Comparison of ENCODE assay signal across 20 cellular contexts in genomic region chr10:76308946-76309529, GRCh38.
A peak's percentile ranks its signal among the peaks of the same experiment; 100 is the strongest.
DNase-seq lines count a peak whose midpoint lies in the region; TF ChIP-seq lines count a peak whose summit lies in the region.
"Had no signal": no experiment of that assay in that cellular context is flagged by ENCODE, and none has a peak within 500 bp of the region (broad histone marks: within the 10 kb centered on the region; RNA-seq: fewer than 3 reads in every experiment).

No MANE protein-coding gene starts in this region.

- H3K4me2 ChIP-seq in osteoblast (ENCODE audit: insufficient read depth, low read length) (no peak overlapping the region), MM.1S (ENCODE audit: low read depth, low read length) (no peak overlapping the region)
- H3K4me2 ChIP-seq: PC-9 had no signal

- BruUV-seq in A673 (replicated peaks; lab: Mats Ljungman, UMichigan), result no TSS peak

- peaks cover 46% of the 10 kb centered on the region for H3K4me1 Mint-ChIP-seq in chondrocyte (ENCODE audit: low read depth)
- no peaks in the 10 kb centered on the region for H3K4me1 Mint-ChIP-seq in activated naive CD8-positive, alpha-beta T cell treated with anti-CD3 and anti-CD28 coated beads for 36 hours
- H3K4me1 Mint-ChIP-seq: IgD-negative memory B cell; memory B cell; stimulated activated memory B cell treated with anti-CD40 and anti-IgM and Interleukin-4, amounts not matched to agents 10 μg/mL and 1 μg/mL and 100 μg/mL, for 72 hours had no signal

- H3K4me1 ChIP-seq in A673 (ENCODE audit: insufficient read depth, low read length, poor library complexity, severe bottlenecking), result peaks cover 18% of the 10 kb centered on the region
- H3K4me1 ChIP-seq in osteoblast (ENCODE audit: insufficient read depth, low read length), result peaks cover 34% of the 10 kb centered on the region
- no peaks in the 10 kb centered on the region for H3K4me1 ChIP-seq in MM.1S (ENCODE audit: low read length)

- peak overlapping the region; percentile 8 for H3K4me3 ChIP-seq in A673 (ENCODE audit: low read depth, low read length, poor library complexity, severe bottlenecking)
- no peak overlapping the region for H3K4me3 ChIP-seq in osteoblast (ENCODE audit: insufficient read depth, low read length)
- no peak overlapping the region for H3K4me3 ChIP-seq in MM.1S (ENCODE audit: low read length)
- H3K4me3 ChIP-seq: adrenal gland, PC-9 had no signal

- H2AFZ ChIP-seq in osteoblast (ENCODE audit: low read length) (no peak overlapping the region), MM.1S (ENCODE audit: low read length) (no peak overlapping the region)
- H2AFZ ChIP-seq: PC-9 had no signal

- intact Hi-C loops in A673 (cut with micrococcal nuclease; ENCODE audit: unreplicated experiment), result loop anchor here (10.0 kb wide), 1 partner anchor 806 kb away; no protein-coding TSS in a partner anchor

- H4K20me1 ChIP-seq in osteoblast (ENCODE audit: insufficient read depth, low read length) (no peaks in the 10 kb centered on the region), MM.1S (ENCODE audit: insufficient read depth, low read length) (no peaks in the 10 kb centered on the region)

- H3F3A ChIP-seq in MM.1S (ENCODE audit: insufficient read depth, low read length), result no peaks in the 10 kb centered on the region

- no peak for TF ChIP-seq CTCF in A673 (conservative IDR thresholded peaks at IDR 0.05; ENCODE audit: low read depth, low read length)
- no peak for TF ChIP-seq CTCF in chondrocyte (IDR thresholded peaks at IDR 0.05)
- TF ChIP-seq CTCF in osteoblast (IDR thresholded peaks at IDR 0.05; ENCODE audit: extremely low read depth, low read depth, low read length), result no peak
- TF ChIP-seq CTCF in MM.1S (IDR thresholded peaks at IDR 0.05; ENCODE audit: low read length), result no peak

- no peaks in the 10 kb centered on the region for H3K36me3 Mint-ChIP-seq in chondrocyte (ENCODE audit: low read depth)
- H3K36me3 Mint-ChIP-seq in activated naive CD8-positive, alpha-beta T cell treated with anti-CD3 and anti-CD28 coated beads for 36 hours, result no peaks in the 10 kb centered on the region
- H3K36me3 Mint-ChIP-seq: CD4-positive, CD25-positive, alpha-beta regulatory T cell; IgD-negative memory B cell; memory B cell; stimulated activated memory B cell treated with anti-CD40 and anti-IgM and Interleukin-4, amounts not matched to agents 10 μg/mL and 1 μg/mL and 100 μg/mL, for 72 hours had no signal

- H3K9me3 ChIP-seq in A673 (ENCODE audit: low read depth, low read length, poor library complexity, severe bottlenecking), result no peaks in the 10 kb centered on the region
- no peaks in the 10 kb centered on the region for H3K9me3 ChIP-seq in osteoblast (ENCODE audit: low read depth, low read length)
- H3K9me3 ChIP-seq in MM.1S (replicated peaks; ENCODE audit: insufficient read depth, low read length), result no peaks in the 10 kb centered on the region
- H3K9me3 ChIP-seq: adrenal gland had no signal

- no peaks in the 10 kb centered on the region for H3K9me2 ChIP-seq in MM.1S (replicated peaks; ENCODE audit: insufficient read depth, low read length)

- H3K79me2 ChIP-seq in osteoblast (ENCODE audit: insufficient read depth, low read length), result no peaks in the 10 kb centered on the region
- H3K79me2 ChIP-seq in MM.1S (ENCODE audit: low read length), result no peaks in the 10 kb centered on the region

- peaks cover 3% of the 10 kb centered on the region for H3K9me3 Mint-ChIP-seq in chondrocyte (ENCODE audit: low read depth)
- no peaks in the 10 kb centered on the region for H3K9me3 Mint-ChIP-seq in activated naive CD8-positive, alpha-beta T cell treated with anti-CD3 and anti-CD28 coated beads for 36 hours
- H3K9me3 Mint-ChIP-seq: memory B cell; stimulated activated memory B cell treated with anti-CD40 and anti-IgM and Interleukin-4, amounts not matched to agents 10 μg/mL and 1 μg/mL and 100 μg/mL, for 72 hours had no signal

- POLR2A ChIA-PET in A673 (lab: Charles Lee; ENCODE audit: low non-redundant PET), result no interaction called here

- H3K27me3 ChIP-seq in A673 (replicated peaks; ENCODE audit: insufficient read depth, low read depth, low read length, poor library complexity) (peaks cover 22% of the 10 kb centered on the region), osteoblast (ENCODE audit: insufficient read depth, low read length) (no peaks in the 10 kb centered on the region), MM.1S (replicated peaks; ENCODE audit: insufficient read depth, low read length) (no peaks in the 10 kb centered on the region)
- H3K27me3 ChIP-seq: adrenal gland had no signal

- DNase-seq in A673 (ENCODE audit: low spot score), result peak; percentile 59
- peak; percentile 87 for DNase-seq in NCI-H82 (lab: John Stamatoyannopoulos, UW)
- no peak for DNase-seq in chondrocyte (ENCODE audit: low spot score)
- no peak for DNase-seq in osteoblast (ENCODE audit: insufficient read length, low spot score, missing footprints)
- DNase-seq in MM.1S, result no peak
- DNase-seq in NCI-H446 treated with DMSO at 0.1 percent for 48 hours (lab: John Stamatoyannopoulos, UW), result no peak
- no peak for DNase-seq in NCI-H1436 treated with DMSO at 0.1 percent for 48 hours (lab: John Stamatoyannopoulos, UW)
- DNase-seq in activated naive CD8-positive, alpha-beta T cell treated with anti-CD3 and anti-CD28 coated beads for 36 hours, result no peak
- DNase-seq: activated CD4-positive, alpha-beta T cell treated with anti-CD3 and anti-CD28 coated beads for 4 hours; adrenal gland; CD4-positive, CD25-positive, alpha-beta regulatory T cell; DMS53; NCI-H2107; NCI-H526; PC-9; stimulated activated CD4-positive, alpha-beta T cell treated with anti-CD3 and anti-CD28 coated beads, Interleukin-15, amount 100 ng/mL, for 24 hours; T-helper 9 cell had no signal

- H3K9ac ChIP-seq in MM.1S (ENCODE audit: low read length), result no peak overlapping the region

- H3K27ac Mint-ChIP-seq in chondrocyte (ENCODE audit: unreplicated experiment), result peak overlapping the region; percentile 65
- H3K27ac Mint-ChIP-seq in activated naive CD8-positive, alpha-beta T cell treated with anti-CD3 and anti-CD28 coated beads for 36 hours, result no peak overlapping the region
- H3K27ac Mint-ChIP-seq: CD4-positive, CD25-positive, alpha-beta regulatory T cell; IgD-negative memory B cell; memory B cell; stimulated activated memory B cell treated with anti-CD40 and anti-IgM and Interleukin-4, amounts not matched to agents 10 μg/mL and 1 μg/mL and 100 μg/mL, for 72 hours had no signal

- CTCF ChIA-PET in A673 (lab: Charles Lee), result no interaction called here

- H3K27ac ChIP-seq in A673 (ENCODE audit: low read depth, low read length, poor library complexity, severe bottlenecking), result no peak overlapping the region
- peak overlapping the region; percentile 13 for H3K27ac ChIP-seq in osteoblast (ENCODE audit: low read depth, low read length)
- no peak overlapping the region for H3K27ac ChIP-seq in MM.1S (ENCODE audit: low read length)
- H3K27ac ChIP-seq: PC-9 had no signal

- no peaks in the 10 kb centered on the region for H3K36me3 ChIP-seq in A673 (ENCODE audit: insufficient read depth, low read length, poor library complexity, severe bottlenecking)
- H3K36me3 ChIP-seq in osteoblast (ENCODE audit: insufficient read depth, low read length), result no peaks in the 10 kb centered on the region
- H3K36me3 ChIP-seq in MM.1S (replicated peaks; ENCODE audit: insufficient read depth, low read length), result no peaks in the 10 kb centered on the region
- H3K36me3 ChIP-seq: adrenal gland had no signal

- no peak overlapping the region for H3K4me3 Mint-ChIP-seq in chondrocyte (ENCODE audit: unreplicated experiment)
- no peak overlapping the region for H3K4me3 Mint-ChIP-seq in activated naive CD8-positive, alpha-beta T cell treated with anti-CD3 and anti-CD28 coated beads for 36 hours
- H3K4me3 Mint-ChIP-seq: CD4-positive, CD25-positive, alpha-beta regulatory T cell; IgD-negative memory B cell; memory B cell; stimulated activated memory B cell treated with anti-CD40 and anti-IgM and Interleukin-4, amounts not matched to agents 10 μg/mL and 1 μg/mL and 100 μg/mL, for 72 hours had no signal

- no peaks in the 10 kb centered on the region for H3K27me3 Mint-ChIP-seq in chondrocyte (ENCODE audit: low read depth)
- H3K27me3 Mint-ChIP-seq in activated naive CD8-positive, alpha-beta T cell treated with anti-CD3 and anti-CD28 coated beads for 36 hours, result peaks cover 10% of the 10 kb centered on the region
- H3K27me3 Mint-ChIP-seq: stimulated activated memory B cell treated with anti-CD40 and anti-IgM and Interleukin-4, amounts not matched to agents 10 μg/mL and 1 μg/mL and 100 μg/mL, for 72 hours had no signal

Comparison
In these comparisons a context has a peak if more than half of its experiments do, and no peak if none do; other contexts are left out.
1. DNase-seq: peak in A673 (single experiment) and NCI-H82 (single experiment); none in chondrocyte (single experiment), osteoblast (single experiment), MM.1S (single experiment), NCI-H446 treated with DMSO at 0.1 percent for 48 hours (single experiment), NCI-H1436 treated with DMSO at 0.1 percent for 48 hours (single experiment) and activated naive CD8-positive, alpha-beta T cell treated with anti-CD3 and anti-CD28 coated beads for 36 hours (single experiment).